Comparison of ENCODE assay signal across 1 cellular context in the genomic region with DNA sequence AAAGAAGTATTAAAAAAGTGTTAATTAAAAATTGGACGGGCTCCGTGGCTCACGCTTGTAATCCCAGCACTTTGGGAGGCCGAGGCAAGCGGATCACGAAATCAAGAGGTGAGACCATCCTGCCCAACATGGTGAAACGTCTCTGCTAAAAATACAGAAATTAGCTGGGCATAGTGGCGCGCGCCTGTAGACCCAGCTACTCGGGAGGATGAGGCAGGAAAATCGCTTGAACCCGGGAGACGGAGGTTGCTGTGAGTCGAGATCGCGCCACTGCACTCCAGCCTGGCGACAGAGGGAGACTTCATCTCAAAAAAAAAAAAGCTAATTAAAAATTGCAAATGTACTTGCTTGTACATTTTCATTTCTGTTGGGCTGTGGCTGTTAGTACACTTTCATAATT.
TF ChIP-seq lines count a peak whose summit lies in the region.

No MANE protein-coding gene starts in this region.

TF ChIP-seq in HepG2, 621 proteins besides CTCF, POLR2A, EP300 and RAD21:
- peak; percentile 60; the same call in 1 of the 2 replicates for TF ChIP-seq ZNF460 (CRISPR knock-in tag; IDR thresholded peaks at IDR 0.05; ENCODE audit: borderline replicate concordance)
